Comparison of ENCODE assay signal across 2 cellular contexts in the genomic region with DNA sequence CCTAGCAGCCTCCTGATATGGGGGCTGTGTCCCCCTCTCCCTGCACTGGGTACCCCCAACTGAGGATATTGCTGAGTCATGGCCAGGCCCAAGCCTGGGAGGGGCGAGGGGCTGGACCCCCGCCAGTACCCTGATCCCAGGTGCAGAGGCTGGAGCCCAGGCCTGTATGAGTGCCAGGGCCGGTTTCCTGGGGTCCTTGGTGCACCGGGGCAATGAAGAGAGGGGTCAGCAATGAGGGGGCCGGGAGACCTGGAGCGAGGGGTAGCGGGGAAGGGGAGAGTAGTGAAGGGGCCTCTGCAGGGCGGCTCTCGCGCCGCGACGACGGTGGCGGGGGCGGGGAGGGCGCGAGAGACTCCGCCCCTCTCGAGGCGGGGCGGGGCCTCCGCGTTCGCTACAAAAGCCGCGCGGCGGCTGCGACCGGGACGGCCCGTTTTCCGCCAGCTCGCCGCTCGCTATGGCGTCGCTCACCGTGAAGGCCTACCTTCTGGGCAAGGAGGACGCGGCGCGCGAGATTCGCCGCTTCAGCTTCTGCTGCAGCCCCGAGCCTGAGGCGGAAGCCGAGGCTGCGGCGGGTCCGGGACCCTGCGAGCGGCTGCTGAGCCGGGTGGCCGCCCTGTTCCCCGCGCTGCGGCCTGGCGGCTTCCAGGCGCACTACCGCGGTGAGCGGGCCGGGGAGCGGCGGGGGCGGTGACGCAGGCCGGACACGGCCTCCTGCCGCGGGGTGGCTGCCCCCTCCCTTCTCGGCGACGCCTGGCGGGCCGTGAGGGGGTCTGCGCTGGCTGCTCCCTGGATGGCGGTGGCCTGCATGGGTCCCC.
TF ChIP-seq lines count a peak whose summit lies in the region.

A gene (plus strand): TSS at position 423 of the 815 bp plus-strand sequence. CDS start 32 bp downstream, at position 455.

TF ChIP-seq in HEK293, 187 proteins besides CTCF, POLR2A, EP300 and RAD21 (continued from another document and continues in another):
- TF ChIP-seq, protein P1, sequence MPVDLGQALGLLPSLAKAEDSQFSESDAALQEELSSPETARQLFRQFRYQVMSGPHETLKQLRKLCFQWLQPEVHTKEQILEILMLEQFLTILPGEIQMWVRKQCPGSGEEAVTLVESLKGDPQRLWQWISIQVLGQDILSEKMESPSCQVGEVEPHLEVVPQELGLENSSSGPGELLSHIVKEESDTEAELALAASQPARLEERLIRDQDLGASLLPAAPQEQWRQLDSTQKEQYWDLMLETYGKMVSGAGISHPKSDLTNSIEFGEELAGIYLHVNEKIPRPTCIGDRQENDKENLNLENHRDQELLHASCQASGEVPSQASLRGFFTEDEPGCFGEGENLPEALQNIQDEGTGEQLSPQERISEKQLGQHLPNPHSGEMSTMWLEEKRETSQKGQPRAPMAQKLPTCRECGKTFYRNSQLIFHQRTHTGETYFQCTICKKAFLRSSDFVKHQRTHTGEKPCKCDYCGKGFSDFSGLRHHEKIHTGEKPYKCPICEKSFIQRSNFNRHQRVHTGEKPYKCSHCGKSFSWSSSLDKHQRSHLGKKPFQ (tag by site-specific recombination; IDR thresholded peaks at IDR 0.05): no peak
- TF ChIP-seq EGR2 (tag by site-specific recombination; IDR thresholded peaks at IDR 0.05; ENCODE audit: low read depth) (peak; percentile 51; the same call in 1 of the 2 replicates), KLF7 (tag by site-specific recombination; IDR thresholded peaks at IDR 0.05; ENCODE audit: borderline replicate concordance) (0 out of 2 replicates have a peak, but pooled peaks have one; percentile 66), ZNF621 (tag by site-specific recombination; IDR thresholded peaks at IDR 0.05) (no peak), HOXA7 (CRISPR knock-in tag; IDR thresholded peaks at IDR 0.05; ENCODE audit: borderline replicate concordance) (no peak), ZNF2 (tag by site-specific recombination; IDR thresholded peaks at IDR 0.05) (peak; percentile 80), ZNF677 (tag by site-specific recombination; IDR thresholded peaks at IDR 0.05) (0 out of 2 replicates have a peak, but pooled peaks have one; percentile 24), FEZF1 (tag by site-specific recombination; IDR thresholded peaks at IDR 0.05) (no peak), ZEB2 (tag by site-specific recombination; IDR thresholded peaks at IDR 0.05) (peak; percentile 92), ZNF175 (tag by site-specific recombination; IDR thresholded peaks at IDR 0.05) (no peak), ZFP3 (tag by site-specific recombination; IDR thresholded peaks at IDR 0.05; ENCODE audit: low read depth) (no peak), GLI4 (tag by site-specific recombination; IDR thresholded peaks at IDR 0.05) (no peak), ZNF423 (tag by site-specific recombination; IDR thresholded peaks at IDR 0.05) (0 out of 2 replicates have a peak, but pooled peaks have one; percentile 10), ZNF837 (tag by site-specific recombination; IDR thresholded peaks at IDR 0.05) (no peak), ZNF248 (tag by site-specific recombination; IDR thresholded peaks at IDR 0.05) (no peak), KLF10 (tag by site-specific recombination; IDR thresholded peaks at IDR 0.05) (peak; percentile 81), ZFP37 (tag by site-specific recombination; IDR thresholded peaks at IDR 0.05) (peak; percentile 83; the same call in 1 of the 2 replicates), ZNF596 (tag by site-specific recombination; IDR thresholded peaks at IDR 0.05) (peak; percentile 16), ZNF560 (tag by site-specific recombination; IDR thresholded peaks at IDR 0.05; ENCODE audit: borderline replicate concordance) (no peak), ZNF548 (tag by site-specific recombination; IDR thresholded peaks at IDR 0.05) (no peak), ZNF660 (tag by site-specific recombination; IDR thresholded peaks at IDR 0.05) (peak; percentile 91), ZNF24 (tag by site-specific recombination; IDR thresholded peaks at IDR 0.05) (peak; percentile 81; the same call in 1 of the 2 replicates), ZNF184 (tag by site-specific recombination; IDR thresholded peaks at IDR 0.05) (0 out of 2 replicates have a peak, but pooled peaks have one; percentile 35), TRIM28 (IDR thresholded peaks at IDR 0.05; ENCODE audit: borderline replicate concordance, low read length) (no peak)
- TF ChIP-seq, protein P2, sequence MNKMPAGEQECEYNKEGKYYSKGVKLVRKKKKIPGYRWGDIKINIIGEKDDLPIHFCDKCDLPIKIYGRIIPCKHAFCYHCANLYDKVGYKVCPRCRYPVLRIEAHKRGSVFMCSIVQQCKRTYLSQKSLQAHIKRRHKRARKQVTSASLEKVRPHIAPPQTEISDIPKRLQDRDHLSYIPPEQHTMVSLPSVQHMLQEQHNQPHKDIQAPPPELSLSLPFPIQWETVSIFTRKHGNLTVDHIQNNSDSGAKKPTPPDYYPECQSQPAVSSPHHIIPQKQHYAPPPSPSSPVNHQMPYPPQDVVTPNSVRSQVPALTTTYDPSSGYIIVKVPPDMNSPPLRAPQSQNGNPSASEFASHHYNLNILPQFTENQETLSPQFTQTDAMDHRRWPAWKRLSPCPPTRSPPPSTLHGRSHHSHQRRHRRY (tag by site-specific recombination; IDR thresholded peaks at IDR 0.05): no peak
- TF ChIP-seq, protein P3, sequence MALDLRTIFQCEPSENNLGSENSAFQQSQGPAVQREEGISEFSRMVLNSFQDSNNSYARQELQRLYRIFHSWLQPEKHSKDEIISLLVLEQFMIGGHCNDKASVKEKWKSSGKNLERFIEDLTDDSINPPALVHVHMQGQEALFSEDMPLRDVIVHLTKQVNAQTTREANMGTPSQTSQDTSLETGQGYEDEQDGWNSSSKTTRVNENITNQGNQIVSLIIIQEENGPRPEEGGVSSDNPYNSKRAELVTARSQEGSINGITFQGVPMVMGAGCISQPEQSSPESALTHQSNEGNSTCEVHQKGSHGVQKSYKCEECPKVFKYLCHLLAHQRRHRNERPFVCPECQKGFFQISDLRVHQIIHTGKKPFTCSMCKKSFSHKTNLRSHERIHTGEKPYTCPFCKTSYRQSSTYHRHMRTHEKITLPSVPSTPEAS (tag by site-specific recombination; IDR thresholded peaks at IDR 0.05): no peak
- TF ChIP-seq, protein P4, sequence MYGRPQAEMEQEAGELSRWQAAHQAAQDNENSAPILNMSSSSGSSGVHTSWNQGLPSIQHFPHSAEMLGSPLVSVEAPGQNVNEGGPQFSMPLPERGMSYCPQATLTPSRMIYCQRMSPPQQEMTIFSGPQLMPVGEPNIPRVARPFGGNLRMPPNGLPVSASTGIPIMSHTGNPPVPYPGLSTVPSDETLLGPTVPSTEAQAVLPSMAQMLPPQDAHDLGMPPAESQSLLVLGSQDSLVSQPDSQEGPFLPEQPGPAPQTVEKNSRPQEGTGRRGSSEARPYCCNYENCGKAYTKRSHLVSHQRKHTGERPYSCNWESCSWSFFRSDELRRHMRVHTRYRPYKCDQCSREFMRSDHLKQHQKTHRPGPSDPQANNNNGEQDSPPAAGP (tag by site-specific recombination; IDR thresholded peaks at IDR 0.05): peak; percentile 92; the same call in 1 of the 2 replicates
- TF ChIP-seq, protein P5, sequence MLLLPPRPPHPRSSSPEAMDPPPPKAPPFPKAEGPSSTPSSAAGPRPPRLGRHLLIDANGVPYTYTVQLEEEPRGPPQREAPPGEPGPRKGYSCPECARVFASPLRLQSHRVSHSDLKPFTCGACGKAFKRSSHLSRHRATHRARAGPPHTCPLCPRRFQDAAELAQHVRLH (tag by site-specific recombination; IDR thresholded peaks at IDR 0.05): peak; percentile 70

TF ChIP-seq in GM12878, 131 proteins besides CTCF, POLR2A, EP300 and RAD21 (continued from another document and continues in another):
- TF ChIP-seq, protein P6, sequence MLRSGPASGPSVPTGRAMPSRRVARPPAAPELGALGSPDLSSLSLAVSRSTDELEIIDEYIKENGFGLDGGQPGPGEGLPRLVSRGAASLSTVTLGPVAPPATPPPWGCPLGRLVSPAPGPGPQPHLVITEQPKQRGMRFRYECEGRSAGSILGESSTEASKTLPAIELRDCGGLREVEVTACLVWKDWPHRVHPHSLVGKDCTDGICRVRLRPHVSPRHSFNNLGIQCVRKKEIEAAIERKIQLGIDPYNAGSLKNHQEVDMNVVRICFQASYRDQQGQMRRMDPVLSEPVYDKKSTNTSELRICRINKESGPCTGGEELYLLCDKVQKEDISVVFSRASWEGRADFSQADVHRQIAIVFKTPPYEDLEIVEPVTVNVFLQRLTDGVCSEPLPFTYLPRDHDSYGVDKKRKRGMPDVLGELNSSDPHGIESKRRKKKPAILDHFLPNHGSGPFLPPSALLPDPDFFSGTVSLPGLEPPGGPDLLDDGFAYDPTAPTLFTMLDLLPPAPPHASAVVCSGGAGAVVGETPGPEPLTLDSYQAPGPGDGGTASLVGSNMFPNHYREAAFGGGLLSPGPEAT (IDR thresholded peaks at IDR 0.05; ENCODE audit: low read depth): peak; percentile 60
- TF ChIP-seq ESRRA (IDR thresholded peaks at IDR 0.05; ENCODE audit: low read length) (no peak; the same call in 1 of the 2 replicates), FOXM1 (IDR thresholded peaks at IDR 0.05; ENCODE audit: low read depth, low read length) (no peak), SMAD5 (IDR thresholded peaks at IDR 0.05; ENCODE audit: low read depth) (peak; percentile 90; the same call in 1 of the 2 replicates), ZNF24 (IDR thresholded peaks at IDR 0.05) (no peak), MTA3 (IDR thresholded peaks at IDR 0.05; ENCODE audit: borderline replicate concordance, low read length) (no peak), ZNF207 (IDR thresholded peaks at IDR 0.05; ENCODE audit: borderline replicate concordance) (0 out of 2 replicates have a peak, but pooled peaks have one; percentile 58), SMAD1 (IDR thresholded peaks at IDR 0.05; ENCODE audit: low read depth, partially characterized antibody) (no peak), NR2C1 (IDR thresholded peaks at IDR 0.05) (no peak), STAT3 (IDR thresholded peaks at IDR 0.05; ENCODE audit: low read depth, low read length) (no peak), IKZF2 (IDR thresholded peaks at IDR 0.05) (no peak), RUNX3 (IDR thresholded peaks at IDR 0.05; ENCODE audit: low read length) (peak; percentile 47; the same call in 1 of the 2 replicates), NBN (IDR thresholded peaks at IDR 0.05) (0 out of 2 replicates have a peak, but pooled peaks have one; percentile 44), RB1 (IDR thresholded peaks at IDR 0.05; ENCODE audit: borderline replicate concordance) (peak; percentile 71; the same call in 1 of the 2 replicates), CREB1 (IDR thresholded peaks at IDR 0.05; ENCODE audit: low read depth) (peak; percentile 70), PAX5 (IDR thresholded peaks at IDR 0.05; ENCODE audit: borderline replicate concordance, low read depth, low read length) (0 out of 2 replicates have a peak, but pooled peaks have one; percentile 23), NRF1 (conservative IDR thresholded peaks at IDR 0.05; ENCODE audit: low read depth, low read length) (no peak), RAD51 (IDR thresholded peaks at IDR 0.05) (no peak), IRF4 (IDR thresholded peaks at IDR 0.05; ENCODE audit: low read depth, low read length) (no peak), MXI1 (IDR thresholded peaks at IDR 0.05; ENCODE audit: low read depth, low read length) (peak; percentile 61; the same call in 1 of the 2 replicates)
- TF ChIP-seq, protein P7, sequence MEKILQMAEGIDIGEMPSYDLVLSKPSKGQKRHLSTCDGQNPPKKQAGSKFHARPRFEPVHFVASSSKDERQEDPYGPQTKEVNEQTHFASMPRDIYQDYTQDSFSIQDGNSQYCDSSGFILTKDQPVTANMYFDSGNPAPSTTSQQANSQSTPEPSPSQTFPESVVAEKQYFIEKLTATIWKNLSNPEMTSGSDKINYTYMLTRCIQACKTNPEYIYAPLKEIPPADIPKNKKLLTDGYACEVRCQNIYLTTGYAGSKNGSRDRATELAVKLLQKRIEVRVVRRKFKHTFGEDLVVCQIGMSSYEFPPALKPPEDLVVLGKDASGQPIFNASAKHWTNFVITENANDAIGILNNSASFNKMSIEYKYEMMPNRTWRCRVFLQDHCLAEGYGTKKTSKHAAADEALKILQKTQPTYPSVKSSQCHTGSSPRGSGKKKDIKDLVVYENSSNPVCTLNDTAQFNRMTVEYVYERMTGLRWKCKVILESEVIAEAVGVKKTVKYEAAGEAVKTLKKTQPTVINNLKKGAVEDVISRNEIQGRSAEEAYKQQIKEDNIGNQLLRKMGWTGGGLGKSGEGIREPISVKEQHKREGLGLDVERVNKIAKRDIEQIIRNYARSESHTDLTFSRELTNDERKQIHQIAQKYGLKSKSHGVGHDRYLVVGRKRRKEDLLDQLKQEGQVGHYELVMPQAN (conservative IDR thresholded peaks at IDR 0.05): peak; percentile 74
- TF ChIP-seq, protein P8, sequence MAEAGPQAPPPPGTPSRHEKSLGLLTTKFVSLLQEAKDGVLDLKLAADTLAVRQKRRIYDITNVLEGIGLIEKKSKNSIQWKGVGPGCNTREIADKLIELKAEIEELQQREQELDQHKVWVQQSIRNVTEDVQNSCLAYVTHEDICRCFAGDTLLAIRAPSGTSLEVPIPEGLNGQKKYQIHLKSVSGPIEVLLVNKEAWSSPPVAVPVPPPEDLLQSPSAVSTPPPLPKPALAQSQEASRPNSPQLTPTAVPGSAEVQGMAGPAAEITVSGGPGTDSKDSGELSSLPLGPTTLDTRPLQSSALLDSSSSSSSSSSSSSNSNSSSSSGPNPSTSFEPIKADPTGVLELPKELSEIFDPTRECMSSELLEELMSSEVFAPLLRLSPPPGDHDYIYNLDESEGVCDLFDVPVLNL (IDR thresholded peaks at IDR 0.05; ENCODE audit: low read depth, low read length): no peak; the same call in 1 of the 2 replicates
- TF ChIP-seq, protein P9, sequence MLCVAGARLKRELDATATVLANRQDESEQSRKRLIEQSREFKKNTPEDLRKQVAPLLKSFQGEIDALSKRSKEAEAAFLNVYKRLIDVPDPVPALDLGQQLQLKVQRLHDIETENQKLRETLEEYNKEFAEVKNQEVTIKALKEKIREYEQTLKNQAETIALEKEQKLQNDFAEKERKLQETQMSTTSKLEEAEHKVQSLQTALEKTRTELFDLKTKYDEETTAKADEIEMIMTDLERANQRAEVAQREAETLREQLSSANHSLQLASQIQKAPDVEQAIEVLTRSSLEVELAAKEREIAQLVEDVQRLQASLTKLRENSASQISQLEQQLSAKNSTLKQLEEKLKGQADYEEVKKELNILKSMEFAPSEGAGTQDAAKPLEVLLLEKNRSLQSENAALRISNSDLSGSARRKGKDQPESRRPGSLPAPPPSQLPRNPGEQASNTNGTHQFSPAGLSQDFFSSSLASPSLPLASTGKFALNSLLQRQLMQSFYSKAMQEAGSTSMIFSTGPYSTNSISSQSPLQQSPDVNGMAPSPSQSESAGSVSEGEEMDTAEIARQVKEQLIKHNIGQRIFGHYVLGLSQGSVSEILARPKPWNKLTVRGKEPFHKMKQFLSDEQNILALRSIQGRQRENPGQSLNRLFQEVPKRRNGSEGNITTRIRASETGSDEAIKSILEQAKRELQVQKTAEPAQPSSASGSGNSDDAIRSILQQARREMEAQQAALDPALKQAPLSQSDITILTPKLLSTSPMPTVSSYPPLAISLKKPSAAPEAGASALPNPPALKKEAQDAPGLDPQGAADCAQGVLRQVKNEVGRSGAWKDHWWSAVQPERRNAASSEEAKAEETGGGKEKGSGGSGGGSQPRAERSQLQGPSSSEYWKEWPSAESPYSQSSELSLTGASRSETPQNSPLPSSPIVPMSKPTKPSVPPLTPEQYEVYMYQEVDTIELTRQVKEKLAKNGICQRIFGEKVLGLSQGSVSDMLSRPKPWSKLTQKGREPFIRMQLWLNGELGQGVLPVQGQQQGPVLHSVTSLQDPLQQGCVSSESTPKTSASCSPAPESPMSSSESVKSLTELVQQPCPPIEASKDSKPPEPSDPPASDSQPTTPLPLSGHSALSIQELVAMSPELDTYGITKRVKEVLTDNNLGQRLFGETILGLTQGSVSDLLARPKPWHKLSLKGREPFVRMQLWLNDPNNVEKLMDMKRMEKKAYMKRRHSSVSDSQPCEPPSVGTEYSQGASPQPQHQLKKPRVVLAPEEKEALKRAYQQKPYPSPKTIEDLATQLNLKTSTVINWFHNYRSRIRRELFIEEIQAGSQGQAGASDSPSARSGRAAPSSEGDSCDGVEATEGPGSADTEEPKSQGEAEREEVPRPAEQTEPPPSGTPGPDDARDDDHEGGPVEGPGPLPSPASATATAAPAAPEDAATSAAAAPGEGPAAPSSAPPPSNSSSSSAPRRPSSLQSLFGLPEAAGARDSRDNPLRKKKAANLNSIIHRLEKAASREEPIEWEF (IDR thresholded peaks at IDR 0.05; ENCODE audit: insufficient replicate concordance, low read depth, low read length): no peak
